Comparison of ENCODE assay signal across 9 cellular contexts in the genomic region with DNA sequence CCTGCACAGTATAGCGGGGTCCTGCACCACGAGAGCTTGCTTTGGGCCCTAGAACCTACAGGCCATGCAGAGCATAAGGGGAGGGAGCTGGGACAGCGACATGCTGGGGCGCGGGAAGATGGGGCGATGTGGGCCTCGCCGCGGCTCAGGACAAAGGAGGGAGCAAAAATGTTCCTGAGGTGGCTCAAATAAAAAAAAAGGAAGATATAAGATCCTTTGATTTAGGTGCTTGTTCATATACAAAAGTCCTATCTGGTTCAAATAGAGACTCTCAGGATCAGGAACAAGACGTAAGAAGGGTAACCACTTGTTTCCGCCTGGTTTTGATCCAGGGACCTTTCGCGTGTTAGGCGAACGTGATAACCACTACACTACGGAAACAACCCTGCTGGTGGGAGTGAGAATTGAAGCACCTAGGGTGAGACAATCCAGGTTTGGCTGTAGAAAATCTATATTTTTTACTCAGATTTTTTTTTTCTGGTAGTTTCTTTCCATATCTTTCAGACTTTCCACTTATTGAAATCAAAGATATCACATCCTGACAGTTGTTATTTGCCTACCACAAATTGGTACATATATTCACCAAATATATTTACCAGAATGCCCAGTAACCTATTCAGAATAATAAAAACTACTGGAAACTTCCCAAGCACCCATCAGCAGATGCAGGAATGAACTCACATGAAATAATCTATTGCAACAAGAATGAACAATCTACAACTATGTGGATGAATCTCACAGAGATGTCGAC.
DNase-seq lines count a peak whose midpoint lies in the region; ATAC-seq, FAIRE-seq and TF ChIP-seq lines count a peak whose summit lies in the region.
"Had no signal": no experiment of that assay in that cellular context is flagged by ENCODE, and none has a peak within 500 bp of the region (broad histone marks: within the 10 kb centered on the region; RNA-seq: fewer than 3 reads in every experiment).

No MANE protein-coding gene starts in this region.

- H3K4me1 Mint-ChIP-seq in activated T-cell treated with anti-CD3 and anti-CD28 coated beads, Interleukin-2, amount 50 U/mL, for 72 hours (ENCODE audit: low read depth) = peaks cover 9% of the 10 kb centered on the region
- H3K4me1 Mint-ChIP-seq in immature natural killer cell (no peaks in the 10 kb centered on the region), CD14-positive monocyte (no peaks in the 10 kb centered on the region)

- no peak overlapping the region for H3K9ac ChIP-seq in keratinocyte (ENCODE audit: control insufficient read depth, extremely low read depth, insufficient read depth, low read length)

- peak; percentile 43 for FAIRE-seq in keratinocyte (lab: Jason Lieb, UNC)
- FAIRE-seq: endometrium had no signal

- H3K4me2 ChIP-seq in keratinocyte (ENCODE audit: control insufficient read depth, extremely low read depth, insufficient read depth, low read depth, low read length) = peak overlapping the region; percentile 88

- H3K4me3 Mint-ChIP-seq in activated T-cell treated with anti-CD3 and anti-CD28 coated beads, Interleukin-2, amount 50 U/mL, for 72 hours = peak overlapping the region; percentile 25 to 31
- H3K4me3 Mint-ChIP-seq in immature natural killer cell = no peak overlapping the region
- peak overlapping the region in 1 of 2 donors; percentile 59 for H3K4me3 Mint-ChIP-seq in CD14-positive monocyte

- no peak overlapping the region for H2AFZ ChIP-seq in keratinocyte (ENCODE audit: control insufficient read depth, low read length)

- H3K27me3 Mint-ChIP-seq in activated T-cell treated with anti-CD3 and anti-CD28 coated beads, Interleukin-2, amount 50 U/mL, for 72 hours (ENCODE audit: low read depth) = peaks cover 77% of the 10 kb centered on the region
- H3K27me3 Mint-ChIP-seq in immature natural killer cell (ENCODE audit: low read depth in 3 of 3) (peaks cover 5 to 22% (median 18%) of the 10 kb centered on the region in 3 donors), CD14-positive monocyte (ENCODE audit: low read depth in 3 of 3) (peaks cover 36 to 70% (median 53%) of the 10 kb centered on the region in 3 donors)

- H3K79me2 ChIP-seq in keratinocyte (ENCODE audit: control insufficient read depth, insufficient read depth, low read length) = no peaks in the 10 kb centered on the region

- H3K36me3 Mint-ChIP-seq in activated T-cell treated with anti-CD3 and anti-CD28 coated beads, Interleukin-2, amount 50 U/mL, for 72 hours (ENCODE audit: insufficient read depth in 2 of 2) = peaks cover 3 to 8% of the 10 kb centered on the region in 2 donors
- H3K36me3 Mint-ChIP-seq in immature natural killer cell (no peaks in the 10 kb centered on the region), CD14-positive monocyte (peaks cover 0 to 4% of the 10 kb centered on the region in 2 donors)

- dilution Hi-C loops in keratinocyte (cut with MboI; ENCODE audit: extremely low pct_ligation_motif_present, low sequenced_read_pairs) = no loop called here

- peak; percentile 67 to 69 for ATAC-seq in activated T-cell treated with anti-CD3 and anti-CD28 coated beads, Interleukin-2, amount 50 U/mL, for 72 hours (replicated peaks in 1 of 2)
- ATAC-seq in HG03097 (IDR thresholded peaks at IDR 0.05; ENCODE audit: low FRiP score, unreplicated experiment) = no peak

- no peaks in the 10 kb centered on the region for H3K9me1 ChIP-seq in keratinocyte (ENCODE audit: control insufficient read depth, extremely low read depth, insufficient read depth, low read length)

- no peak overlapping the region for H3K27ac ChIP-seq in keratinocyte (ENCODE audit: control insufficient read depth, insufficient read depth, low read length)

- H4K20me1 ChIP-seq in keratinocyte (ENCODE audit: control insufficient read depth, extremely low read depth, insufficient read depth, low read length) = no peaks in the 10 kb centered on the region

- DNase-seq in activated T-cell treated with anti-CD3 and anti-CD28 coated beads for 24 hours (ENCODE audit: low read depth) (peak; percentile 52), NCI-H146 treated with DMSO at 0.1 percent for 48 hours (lab: John Stamatoyannopoulos, UW; ENCODE audit: unreplicated experiment) (peak; percentile 41), keratinocyte (ENCODE audit: low read depth, low spot score) (peak; percentile 83), immature natural killer cell (no peak), CD14-positive monocyte (ENCODE audit: low spot score) (no peak)
- no peak for DNase-seq in activated T-cell treated with anti-CD3 and anti-CD28 coated beads, Interleukin-2, amount 50 U/mL, for 1 hour
- peak; percentile 55 for DNase-seq in activated T-cell treated with anti-CD3 and anti-CD28 coated beads, Interleukin-2, amount 50 U/mL, for 72 hours

- peak in 1 of 3 experiments; percentile 37 for TF ChIP-seq CTCF in keratinocyte (optimal IDR thresholded peaks at IDR 0.05 in 1 of 3, IDR thresholded peaks at IDR 0.05 in 1 of 3, conservative IDR thresholded peaks at IDR 0.05 in 1 of 3; ENCODE audit: extremely low read depth in 1 of 3, insufficient read depth in 2 of 3, low read length in 3 of 3)
- no peak for TF ChIP-seq CTCF in CD14-positive monocyte (IDR thresholded peaks at IDR 0.05)

- H3K36me3 ChIP-seq in keratinocyte (ENCODE audit: control insufficient read depth in 2 of 2, extremely low read depth in 1 of 2, insufficient read depth in 2 of 2, low read length in 2 of 2) = no peaks in the 10 kb centered on the region

- H3K4me1 ChIP-seq in keratinocyte (ENCODE audit: control insufficient read depth, extremely low read depth, insufficient read depth, low read length) = no peaks in the 10 kb centered on the region

- H3K4me3 ChIP-seq in keratinocyte (ENCODE audit: control insufficient read depth in 2 of 3, extremely low read depth in 1 of 3, insufficient read depth in 2 of 3, low read depth in 1 of 3, low read length in 3 of 3) = peak overlapping the region; percentile 34 to 53 (median 41)

- intact Hi-C loops in CD14-positive monocyte (cut with micrococcal nuclease) = no loop called here

- H3K9me3 Mint-ChIP-seq in activated T-cell treated with anti-CD3 and anti-CD28 coated beads, Interleukin-2, amount 50 U/mL, for 72 hours = no peaks in the 10 kb centered on the region
- H3K9me3 Mint-ChIP-seq in immature natural killer cell (peaks cover 0 to 9% (median 0%) of the 10 kb centered on the region in 6 donors), CD14-positive monocyte (peaks cover 12 to 45% (median 29%) of the 10 kb centered on the region in 7 donors)

- peak overlapping the region; percentile 89 for H3K27ac Mint-ChIP-seq in activated T-cell treated with anti-CD3 and anti-CD28 coated beads, Interleukin-2, amount 50 U/mL, for 72 hours
- no peak overlapping the region for H3K27ac Mint-ChIP-seq in immature natural killer cell
- no peak overlapping the region for H3K27ac Mint-ChIP-seq in CD14-positive monocyte

- H3K9me3 ChIP-seq in keratinocyte (ENCODE audit: control insufficient read depth, low read depth, low read length) = no peaks in the 10 kb centered on the region

- H3K27me3 ChIP-seq in keratinocyte (ENCODE audit: control insufficient read depth, extremely low read depth, insufficient read depth, low read length) = no peaks in the 10 kb centered on the region

Comparison
In these comparisons a context has a peak if more than half of its experiments do, and no peak if none do; other contexts are left out.
1. DNase-seq: peak in activated T-cell treated with anti-CD3 and anti-CD28 coated beads for 24 hours (single experiment), NCI-H146 treated with DMSO at 0.1 percent for 48 hours (single experiment), activated T-cell treated with anti-CD3 and anti-CD28 coated beads, Interleukin-2, amount 50 U/mL, for 72 hours (2 of 2) and keratinocyte (single experiment); none in activated T-cell treated with anti-CD3 and anti-CD28 coated beads, Interleukin-2, amount 50 U/mL, for 1 hour (single experiment), immature natural killer cell (0 of 3) and CD14-positive monocyte (single experiment).
2. H3K4me3 Mint-ChIP-seq: peak in activated T-cell treated with anti-CD3 and anti-CD28 coated beads, Interleukin-2, amount 50 U/mL, for 72 hours (2 of 2); none in immature natural killer cell (0 of 5).